8 cellular contexts compared by ENCODE assay signal in the genomic region with DNA sequence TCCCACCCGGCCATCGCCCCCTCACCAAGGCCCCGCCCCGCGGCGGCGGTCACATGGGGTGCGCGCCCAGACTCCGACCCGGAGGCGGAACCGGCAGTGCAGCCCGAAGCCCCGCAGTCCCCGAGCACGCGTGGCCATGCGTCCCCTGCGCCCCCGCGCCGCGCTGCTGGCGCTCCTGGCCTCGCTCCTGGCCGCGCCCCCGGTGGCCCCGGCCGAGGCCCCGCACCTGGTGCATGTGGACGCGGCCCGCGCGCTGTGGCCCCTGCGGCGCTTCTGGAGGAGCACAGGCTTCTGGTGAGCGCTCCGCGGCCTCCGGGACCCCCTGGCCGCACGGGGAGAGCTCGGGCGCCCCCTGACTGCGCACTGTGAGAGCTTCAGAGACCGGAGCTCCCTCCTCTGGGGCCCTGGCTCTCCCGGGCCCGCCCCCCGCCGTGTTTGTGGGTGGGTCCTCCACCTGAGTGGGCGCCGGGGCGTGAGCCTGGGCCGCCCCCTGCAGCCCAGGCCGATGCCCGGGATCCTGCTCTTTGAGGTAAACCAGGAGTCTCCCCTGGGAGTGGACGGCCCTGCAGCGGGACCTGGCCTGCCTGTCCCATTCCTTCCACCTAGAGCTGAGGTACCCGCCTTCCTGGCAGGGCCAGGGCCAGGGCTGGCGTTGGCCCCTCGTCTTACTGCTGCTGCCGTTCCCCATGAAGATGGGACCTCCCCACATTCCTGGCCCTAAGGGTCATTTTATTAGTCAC. TPM values are rescaled to one million over a fixed set of nuclear protein-coding genes. Genes with fewer than 3 reads are reported as not detected.
DNase-seq lines count a peak whose midpoint lies in the region; ATAC-seq and TF ChIP-seq lines count a peak whose summit lies in the region.

Gene IDUA, plus strand, starts transcription at position 96 of the 740 bp plus-strand sequence. Its CDS starts 41 bp downstream, at position 137.

- no peaks in the 10 kb centered on the region for H3K9me3 Mint-ChIP-seq in CD8-positive, alpha-beta memory T cell

- no peaks in the 10 kb centered on the region for H3K27me3 ChIP-seq in CD8-positive, alpha-beta memory T cell (ENCODE audit: insufficient read depth, low read length, poor library complexity, severe bottlenecking)
- H3K27me3 ChIP-seq in gastroesophageal sphincter: no peaks in the 10 kb centered on the region
- H3K27me3 ChIP-seq in neutrophil: peaks cover 10% of the 10 kb centered on the region

- H3K4me1 ChIP-seq in CD8-positive, alpha-beta memory T cell (ENCODE audit: insufficient read depth, low read length): peaks cover 23% of the 10 kb centered on the region
- H3K4me1 ChIP-seq in gastroesophageal sphincter (peaks cover 0 to 37% (median 24%) of the 10 kb centered on the region in 3 donors), neutrophil (ENCODE audit: control insufficient read depth in 1 of 2, insufficient read depth in 1 of 2, low read depth in 1 of 2, low read length in 1 of 2) (peaks cover 19 to 24% of the 10 kb centered on the region in 2 experiments)

- TF ChIP-seq CTCF in gastroesophageal sphincter (IDR thresholded peaks at IDR 0.05) (peak in 3 of 4 experiments; percentile 29 to 63 (median 34)), neutrophil (IDR thresholded peaks at IDR 0.05) (no peak)

- DNase-seq in CD8-positive, alpha-beta memory T cell: peak; percentile 83 to 91 (median 85)
- DNase-seq in HPDE6-E6E7 (ENCODE audit: extremely low spot score) (peak; percentile 75), SK-MEL-5 (ENCODE audit: low read depth, low spot score) (peak; percentile 71), activated gamma-delta T cell treated with Interleukin-2 at 50 U/mL for 16 hours (peak; percentile 86), superior temporal gyrus (ENCODE audit: extremely low spot score) (peak; percentile 73)

- POLR2A ChIA-PET in CD8-positive, alpha-beta memory T cell (lab: Charles Lee): interaction anchor here (0.6 to 1.7 kb wide), 5 partner anchors 23 to 245 kb away, joined by 3 to 10 read pairs (median 8); partner anchors contain the start of genes GAK and TMEM175

- CTCF ChIA-PET in CD8-positive, alpha-beta memory T cell (lab: Charles Lee): interaction anchor here (0.6 to 5.5 kb wide), 22 partner anchors 9 to 743 kb away, joined by 3 to 60 read pairs (median 4); partner anchors contain the start of genes GAK and TMEM175

- H3K36me3 Mint-ChIP-seq in CD8-positive, alpha-beta memory T cell: peaks cover 0 to 8% (median 0%) of the 10 kb centered on the region in 3 donors

- no peaks in the 10 kb centered on the region for H3K9me3 ChIP-seq in CD8-positive, alpha-beta memory T cell (ENCODE audit: low read length)
- H3K9me3 ChIP-seq in gastroesophageal sphincter (no peaks in the 10 kb centered on the region), neutrophil (no peaks in the 10 kb centered on the region)

- ATAC-seq in GM19438 (IDR thresholded peaks at IDR 0.05; ENCODE audit: low read depth, unreplicated experiment): peak; percentile 86
- peak; percentile 88 for ATAC-seq in gastroesophageal sphincter

- H3K36me3 ChIP-seq in CD8-positive, alpha-beta memory T cell (ENCODE audit: insufficient read depth, low read length): no peaks in the 10 kb centered on the region
- H3K36me3 ChIP-seq in gastroesophageal sphincter: peaks cover 0 to 31% of the 10 kb centered on the region in 2 donors
- H3K36me3 ChIP-seq in neutrophil: no peaks in the 10 kb centered on the region

- peak within 1 kb of the TSS; percentile 64 to 96 (median 89) for H3K27ac Mint-ChIP-seq in CD8-positive, alpha-beta memory T cell

- TF ChIP-seq POLR2A in gastroesophageal sphincter (IDR thresholded peaks at IDR 0.05): no peak

- no peaks in the 10 kb centered on the region for H3K27me3 Mint-ChIP-seq in CD8-positive, alpha-beta memory T cell

- TF ChIP-seq EP300 in gastroesophageal sphincter (IDR thresholded peaks at IDR 0.05): no peak

- peak within 1 kb of the TSS; percentile 86 to 95 (median 89) for H3K4me3 Mint-ChIP-seq in CD8-positive, alpha-beta memory T cell

- WGBS in gastroesophageal sphincter (ENCODE audit: low coverage in 1 of 2), 2 donors: 0% methylated on average over 3 of the region's 65 CpGs; no CpG with 5 or more reads in 1 of the 2 donors

- peak within 1 kb of the TSS; percentile 74 for H3K4me3 ChIP-seq in CD8-positive, alpha-beta memory T cell (ENCODE audit: low read length)
- H3K4me3 ChIP-seq in gastroesophageal sphincter (peak within 1 kb of the TSS; percentile 56 to 94), neutrophil (ENCODE audit: low read depth in 1 of 2, low read length in 1 of 2) (peak within 1 kb of the TSS; percentile 61 to 73)

- in situ Hi-C loops in SK-MEL-5 (cut with HindIII; ENCODE audit: low pct_unique_long_range_greater_than_20kb, low sequenced_read_pairs): no loop called here

- H3K4me1 Mint-ChIP-seq in CD8-positive, alpha-beta memory T cell: peaks cover 15 to 33% (median 16%) of the 10 kb centered on the region in 3 donors

- H3K27ac ChIP-seq in CD8-positive, alpha-beta memory T cell (ENCODE audit: low read depth, low read length): peak within 1 kb of the TSS; percentile 60
- H3K27ac ChIP-seq in gastroesophageal sphincter (peak within 1 kb of the TSS in 3 of 4 donors; percentile 64 to 82 (median 77)), neutrophil (peak within 1 kb of the TSS; percentile 27)

RNA-seq across cellular contexts. Expression of gene IDUA, which starts in this region (rescaled TPM):
- 10 to 100 TPM; 18.7 to 19.1 TPM for total RNA-seq in CD8-positive, alpha-beta memory T cell
- 9.3 TPM for polyA plus RNA-seq in CD8-positive, alpha-beta memory T cell
- 3.8 and 6.1 TPM in 2 replicates for total RNA-seq in SK-MEL-5 (2014; rRNA removed; shearing (Covaris generic))
- polyA plus RNA-seq in SK-MEL-5 (2015; cell fraction: cytosol; rRNA removed): 12.5 and 14.7 TPM in 2 replicates
- 165 and 181 TPM in 2 replicates for polyA plus RNA-seq in SK-MEL-5 (2015; cell fraction: nucleus; rRNA removed)
- 10 to 100 TPM in 2 of 4 donors, 1 to 10 TPM in 2; 4.6 to 15.1 (median 12.2) TPM for total RNA-seq in gastroesophageal sphincter

Comparison
In these comparisons a context has a peak if more than half of its experiments do, and no peak if none do; other contexts are left out.
1. Peak in every context shown above with its lines: DNase-seq, ATAC-seq, H3K4me3 ChIP-seq and H3K27ac ChIP-seq.
2. H3K27ac ChIP-seq: peak in every context shown above with its lines; median percentile 77 in gastroesophageal sphincter; 60 in CD8-positive, alpha-beta memory T cell; 27 in neutrophil.